ENCODE assay signal across 20 cellular contexts in the genomic region with DNA sequence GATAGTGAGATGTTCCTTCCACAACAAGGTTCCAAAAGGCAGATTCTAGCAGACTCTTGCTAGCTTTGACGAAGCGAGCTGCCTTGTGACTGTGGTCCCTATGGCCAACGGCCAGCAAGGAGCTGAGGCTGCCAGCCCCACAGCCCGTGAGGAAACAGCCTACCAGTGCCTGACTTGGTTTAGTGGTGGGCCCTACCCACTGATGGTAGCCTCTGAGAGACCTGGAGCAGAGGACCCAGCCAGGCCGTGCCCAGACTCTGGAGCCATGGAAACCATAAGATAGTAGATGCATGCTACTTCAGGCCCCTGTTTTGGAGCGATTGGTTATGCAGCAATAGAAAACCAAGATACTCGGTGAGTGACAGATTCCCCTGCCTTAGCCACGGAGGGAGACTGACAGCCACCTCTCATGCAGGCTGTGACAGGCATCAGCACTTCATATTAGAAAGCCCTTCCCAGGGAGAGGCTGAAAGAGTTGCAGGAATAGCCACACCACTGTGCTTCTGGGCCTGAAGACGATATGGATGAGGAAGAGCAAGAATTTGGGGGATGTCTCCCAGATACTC. TPM values are rescaled to one million over a fixed set of nuclear protein-coding genes. Genes with fewer than 3 reads are reported as not detected.
DNase-seq lines count a peak whose midpoint lies in the region; ATAC-seq and TF ChIP-seq lines count a peak whose summit lies in the region.
"Had no signal": no experiment of that assay in that cellular context is flagged by ENCODE, and none has a peak within 500 bp of the region (broad histone marks: within the 10 kb centered on the region; RNA-seq: fewer than 3 reads in every experiment).

No MANE protein-coding gene starts in this region.

- no peaks in the 10 kb centered on the region for H3K79me2 ChIP-seq in neural cell (replicated peaks; ENCODE audit: insufficient read depth, low read length)

- peaks cover 3% of the 10 kb centered on the region for H3F3A ChIP-seq in neural cell (ENCODE audit: insufficient read depth, low read length, poor library complexity, severe bottlenecking)

- H3K9ac ChIP-seq in neural cell (ENCODE audit: low read length), result no peak overlapping the region
- H3K9ac ChIP-seq: BLaER1 treated with 17β-estradiol and CSF1 and Interleukin-3, amounts not matched to agents 10 nM and 100 nM had no signal

- no peaks in the 10 kb centered on the region for H4K20me1 ChIP-seq in neural cell (ENCODE audit: insufficient read depth)

- TF ChIP-seq EP300 in neural cell (conservative IDR thresholded peaks at IDR 0.05; ENCODE audit: poor library complexity, severe bottlenecking) (peak; percentile 53), sigmoid colon (IDR thresholded peaks at IDR 0.05) (no peak)

- no peaks in the 10 kb centered on the region for H3K9me3 Mint-ChIP-seq in brain
- no peaks in the 10 kb centered on the region for H3K9me3 Mint-ChIP-seq in osteocyte (ENCODE audit: unreplicated experiment)
- H3K9me3 Mint-ChIP-seq: CD8-positive, alpha-beta T cell had no signal

- no peaks in the 10 kb centered on the region for H3K27me3 Mint-ChIP-seq in brain
- H3K27me3 Mint-ChIP-seq in osteocyte (ENCODE audit: unreplicated experiment), result no peaks in the 10 kb centered on the region

- no peak for TF ChIP-seq RAD21 in neural cell (conservative IDR thresholded peaks at IDR 0.05)

- H3K4me1 ChIP-seq in sigmoid colon, result peaks cover 0 to 35% (median 20%) of the 10 kb centered on the region in 4 donors
- H3K4me1 ChIP-seq: BLaER1 treated with 17β-estradiol and CSF1 and Interleukin-3, amounts not matched to agents 10 nM and 100 nM; SJSA1 had no signal

- H3K27ac ChIP-seq in neural cell (ENCODE audit: low read length) (peak overlapping the region; percentile 3), sigmoid colon (no peak overlapping the region)
- H3K27ac ChIP-seq: BLaER1 treated with 17β-estradiol and CSF1 and Interleukin-3, amounts not matched to agents 10 nM and 100 nM; SJSA1 had no signal

- no peaks in the 10 kb centered on the region for H3K9me2 ChIP-seq in neural cell (ENCODE audit: insufficient read depth, low read length)

- DNase-seq in activated effector memory CD4-positive, alpha-beta T cell treated with anti-CD3 and anti-CD28 coated beads, Interleukin-2, amount 50 U/mL, for 16 hours, result peak; percentile 58
- DNase-seq in activated effector memory CD4-positive, alpha-beta T cell treated with Interleukin-2 at 50 U/mL for 16 hours, result no peak
- DNase-seq in sigmoid colon, result peak; percentile 51
- no peak for DNase-seq in UCSD-AML1 (lab: John Stamatoyannopoulos, UW; ENCODE audit: unreplicated experiment)
- DNase-seq in osteocyte (ENCODE audit: extremely low spot score, unreplicated experiment), result no peak
- DNase-seq: 8988T; CD8-positive, alpha-beta T cell; DND-41; MG63; NCI-H1417; NCI-H1694 treated with DMSO at 0.1 percent for 48 hours; NCI-H2081 treated with DMSO at 0.1 percent for 48 hours; NCI-H2171 treated with DMSO at 0.1 percent for 48 hours; NCI-H526; OCI-M1 had no signal

- no peak overlapping the region for H2AFZ ChIP-seq in neural cell (ENCODE audit: low read depth, low read length)

- H3K4me1 Mint-ChIP-seq in brain (peaks cover 32% of the 10 kb centered on the region), osteocyte (ENCODE audit: unreplicated experiment) (peaks cover 33% of the 10 kb centered on the region)

- H3K36me3 Mint-ChIP-seq in brain, result peaks cover 24% of the 10 kb centered on the region
- peaks cover 7% of the 10 kb centered on the region for H3K36me3 Mint-ChIP-seq in osteocyte (ENCODE audit: unreplicated experiment)

- H3K4me3 Mint-ChIP-seq in brain (no peak overlapping the region), osteocyte (ENCODE audit: unreplicated experiment) (no peak overlapping the region)
- H3K4me3 Mint-ChIP-seq: CD8-positive, alpha-beta T cell had no signal

- H3K36me3 ChIP-seq in neural cell (ENCODE audit: insufficient read depth, low read length) (peaks cover 1% of the 10 kb centered on the region), sigmoid colon (peaks cover 0 to 14% (median 0%) of the 10 kb centered on the region in 4 donors)
- H3K36me3 ChIP-seq: MG63 had no signal

- no peak overlapping the region for H3K4me2 ChIP-seq in neural cell (ENCODE audit: low read length)
- H3K4me2 ChIP-seq: BLaER1 treated with 17β-estradiol and CSF1 and Interleukin-3, amounts not matched to agents 10 nM and 100 nM had no signal

- no peak for ATAC-seq in GM18502 (IDR thresholded peaks at IDR 0.05; ENCODE audit: poor library complexity, unreplicated experiment)
- ATAC-seq: CD8-positive, alpha-beta T cell had no signal

- H3K27me3 ChIP-seq in neural cell (ENCODE audit: insufficient read depth, low read depth, low read length) (no peaks in the 10 kb centered on the region), sigmoid colon (no peaks in the 10 kb centered on the region)
- H3K27me3 ChIP-seq: BLaER1 treated with 17β-estradiol and CSF1 and Interleukin-3, amounts not matched to agents 10 nM and 100 nM; MG63; SJSA1 had no signal

- H3K4me3 ChIP-seq in neural cell (ENCODE audit: low read length) (no peak overlapping the region), sigmoid colon (no peak overlapping the region)
- H3K4me3 ChIP-seq: BLaER1 treated with 17β-estradiol and CSF1 and Interleukin-3, amounts not matched to agents 10 nM and 100 nM; MG63; SJSA1 had no signal

- H3K9me3 ChIP-seq in neural cell (ENCODE audit: low read length) (no peaks in the 10 kb centered on the region), sigmoid colon (no peaks in the 10 kb centered on the region)
- H3K9me3 ChIP-seq: BLaER1 treated with 17β-estradiol and CSF1 and Interleukin-3, amounts not matched to agents 10 nM and 100 nM; MG63 had no signal

- intact Hi-C loops in sigmoid colon (cut with DNase I), result no loop called here

- TF ChIP-seq CTCF in brain (conservative IDR thresholded peaks at IDR 0.05), result no peak
- TF ChIP-seq CTCF in neural cell (IDR thresholded peaks at IDR 0.05; ENCODE audit: poor library complexity, severe bottlenecking), result no peak
- no peak for TF ChIP-seq CTCF in sigmoid colon (IDR thresholded peaks at IDR 0.05)
- no peak for TF ChIP-seq CTCF in osteocyte (IDR thresholded peaks at IDR 0.05)

- peak overlapping the region in 3 of 5 experiments; percentile 65 to 89 (median 82) for H3K27ac Mint-ChIP-seq in brain
- no peak overlapping the region for H3K27ac Mint-ChIP-seq in osteocyte (ENCODE audit: unreplicated experiment)

- 88 to 89% methylated on average over 9 of the region's 9 CpGs for WGBS in sigmoid colon, 2 donors

- no peak for TF ChIP-seq POLR2A in sigmoid colon (IDR thresholded peaks at IDR 0.05)

TF ChIP-seq in neural cell, 6 proteins besides CTCF, POLR2A, EP300 and RAD21:
- TF ChIP-seq POLR2AphosphoS5 (IDR thresholded peaks at IDR 0.05) (no peak), MXI1 (conservative IDR thresholded peaks at IDR 0.05; ENCODE audit: poor library complexity, severe bottlenecking) (no peak), SMC3 (conservative IDR thresholded peaks at IDR 0.05; ENCODE audit: poor library complexity) (no peak), EZH2 (IDR thresholded peaks at IDR 0.05; ENCODE audit: borderline replicate concordance, insufficient read depth, low read length, poor library complexity, severe bottlenecking) (no peak), TAF1 (IDR thresholded peaks at IDR 0.05; ENCODE audit: low read depth) (no peak)
- TF ChIP-seq, protein P1, sequence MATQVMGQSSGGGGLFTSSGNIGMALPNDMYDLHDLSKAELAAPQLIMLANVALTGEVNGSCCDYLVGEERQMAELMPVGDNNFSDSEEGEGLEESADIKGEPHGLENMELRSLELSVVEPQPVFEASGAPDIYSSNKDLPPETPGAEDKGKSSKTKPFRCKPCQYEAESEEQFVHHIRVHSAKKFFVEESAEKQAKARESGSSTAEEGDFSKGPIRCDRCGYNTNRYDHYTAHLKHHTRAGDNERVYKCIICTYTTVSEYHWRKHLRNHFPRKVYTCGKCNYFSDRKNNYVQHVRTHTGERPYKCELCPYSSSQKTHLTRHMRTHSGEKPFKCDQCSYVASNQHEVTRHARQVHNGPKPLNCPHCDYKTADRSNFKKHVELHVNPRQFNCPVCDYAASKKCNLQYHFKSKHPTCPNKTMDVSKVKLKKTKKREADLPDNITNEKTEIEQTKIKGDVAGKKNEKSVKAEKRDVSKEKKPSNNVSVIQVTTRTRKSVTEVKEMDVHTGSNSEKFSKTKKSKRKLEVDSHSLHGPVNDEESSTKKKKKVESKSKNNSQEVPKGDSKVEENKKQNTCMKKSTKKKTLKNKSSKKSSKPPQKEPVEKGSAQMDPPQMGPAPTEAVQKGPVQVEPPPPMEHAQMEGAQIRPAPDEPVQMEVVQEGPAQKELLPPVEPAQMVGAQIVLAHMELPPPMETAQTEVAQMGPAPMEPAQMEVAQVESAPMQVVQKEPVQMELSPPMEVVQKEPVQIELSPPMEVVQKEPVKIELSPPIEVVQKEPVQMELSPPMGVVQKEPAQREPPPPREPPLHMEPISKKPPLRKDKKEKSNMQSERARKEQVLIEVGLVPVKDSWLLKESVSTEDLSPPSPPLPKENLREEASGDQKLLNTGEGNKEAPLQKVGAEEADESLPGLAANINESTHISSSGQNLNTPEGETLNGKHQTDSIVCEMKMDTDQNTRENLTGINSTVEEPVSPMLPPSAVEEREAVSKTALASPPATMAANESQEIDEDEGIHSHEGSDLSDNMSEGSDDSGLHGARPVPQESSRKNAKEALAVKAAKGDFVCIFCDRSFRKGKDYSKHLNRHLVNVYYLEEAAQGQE (IDR thresholded peaks at IDR 0.05; ENCODE audit: borderline replicate concordance), result no peak

RNA-seq across cellular contexts. Expression of a gene that starts 19.2 kb away (rescaled TPM):
- polyA plus RNA-seq in brain (ENCODE audit: insufficient read depth, low read depth, low replicate concordance), result 20.5 TPM
- polyA plus RNA-seq in neural cell, result 52.0 and 53.8 TPM in 2 replicates
- 59.2 and 75.0 TPM in 2 replicates for polyA minus RNA-seq in neural cell
- total RNA-seq in sigmoid colon, result 10 to 100 TPM; 26.4 to 39.0 (median 30.6) TPM
- 10 to 100 TPM; 14.6 to 30.1 (median 30.0) TPM for polyA plus RNA-seq in sigmoid colon
- total RNA-seq in osteocyte, result 20.4 and 22.0 TPM in 2 replicates

RNA-seq across cellular contexts. Expression of a gene that starts 50.5 kb away (rescaled TPM):
- 1,989 TPM for polyA plus RNA-seq in brain (ENCODE audit: insufficient read depth, low read depth, low replicate concordance)
- polyA plus RNA-seq in neural cell, result 3,172 and 3,711 TPM in 2 replicates
- 2,433 and 2,771 TPM in 2 replicates for polyA minus RNA-seq in neural cell
- 10 to 100 TPM; 12.7 to 24.9 (median 23.0) TPM for total RNA-seq in sigmoid colon
- polyA plus RNA-seq in sigmoid colon, result 10 to 100 TPM in 1 of 3 donors, 1 to 10 TPM in 2; 2.3 to 11.2 (median 2.4) TPM
- 61.7 and 67.2 TPM in 2 replicates for total RNA-seq in osteocyte

Comparison
In these comparisons a context has a peak if more than half of its experiments do, and no peak if none do; other contexts are left out.
1. DNase-seq: peak in activated effector memory CD4-positive, alpha-beta T cell treated with anti-CD3 and anti-CD28 coated beads, Interleukin-2, amount 50 U/mL, for 16 hours (single experiment) and sigmoid colon (single experiment); none in activated effector memory CD4-positive, alpha-beta T cell treated with Interleukin-2 at 50 U/mL for 16 hours (single experiment), UCSD-AML1 (single experiment) and osteocyte (single experiment).
2. RNA of a gene that starts 50.5 kb away (polyA plus RNA-seq): 3,172 to 3,711 TPM in neural cell and 1,989 TPM in brain (single experiment); 2.3 to 11.2 TPM in sigmoid colon; every median in the first group is over 100 times any median in the second.